Comparison of ENCODE assay signal across 9 cellular contexts in the genomic region with DNA sequence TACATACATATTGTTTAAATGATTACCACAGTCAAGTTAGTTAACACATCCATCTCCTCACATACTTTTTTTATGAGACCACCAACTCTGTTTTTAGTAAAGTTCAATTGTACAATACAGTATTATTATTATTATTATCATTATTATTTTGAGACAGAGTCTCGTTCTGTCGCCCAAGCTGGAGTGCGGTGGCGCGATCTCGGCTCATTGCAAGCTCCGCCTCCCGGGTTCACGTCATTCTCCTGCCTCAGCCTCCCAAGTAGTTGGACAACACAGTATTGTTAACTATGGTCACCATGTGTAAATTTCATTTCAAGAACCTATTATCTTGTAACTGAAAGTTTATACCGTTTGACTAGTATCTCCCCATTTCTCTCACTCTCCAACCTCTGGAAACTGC.
"Had no signal": no experiment of that assay in that cellular context is flagged by ENCODE, and none has a peak within 500 bp of the region (broad histone marks: within the 10 kb centered on the region; RNA-seq: fewer than 3 reads in every experiment).

No MANE protein-coding gene starts in this region.

- H3K4me1 ChIP-seq: HAP-1 had no signal

- H3K36me3 ChIP-seq: HAP-1 had no signal

- H3K27ac ChIP-seq: GM23248 had no signal

- H3K9me3 ChIP-seq: HAP-1 had no signal

- DNase-seq: GM23248, GOT3, H7, H9, HCEC 1CT, HFFc6 had no signal

- H3K4me3 ChIP-seq: GM23248, GM23338, HAP-1 had no signal

- ATAC-seq: GM23338, HCT116 had no signal
